16 cellular contexts compared by ENCODE assay signal in the genomic region with DNA sequence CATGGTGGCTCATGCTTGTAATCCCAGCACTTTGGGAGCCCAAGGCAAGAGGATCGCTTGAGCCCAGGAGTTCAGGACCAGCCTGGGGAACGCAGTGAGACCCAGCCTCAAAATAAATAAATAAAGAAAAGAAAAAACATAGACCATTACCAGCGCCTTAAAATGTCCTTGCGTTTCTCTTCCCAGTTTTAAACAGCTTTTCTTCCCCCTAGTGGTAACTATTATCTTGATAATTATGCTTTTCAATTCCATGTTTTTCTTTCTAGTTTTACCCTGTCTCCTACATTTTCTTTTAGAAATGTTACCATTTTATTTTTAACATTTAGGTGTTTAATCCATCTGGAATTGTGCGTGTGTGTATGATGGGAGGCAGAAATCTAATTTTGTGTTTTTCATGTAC. TPM values are rescaled to one million over a fixed set of nuclear protein-coding genes. Genes with fewer than 3 reads are reported as not detected.
DNase-seq lines count a peak whose midpoint lies in the region; ATAC-seq, FAIRE-seq and TF ChIP-seq lines count a peak whose summit lies in the region.
"Had no signal": no experiment of that assay in that cellular context is flagged by ENCODE, and none has a peak within 500 bp of the region (broad histone marks: within the 10 kb centered on the region; RNA-seq: fewer than 3 reads in every experiment).

No MANE protein-coding gene starts in this region.

- H3K4me1 Mint-ChIP-seq in GM23338, result no peaks in the 10 kb centered on the region

- no peak overlapping the region for H3K4me3 ChIP-seq in GM23338
- H3K4me3 ChIP-seq in adipocyte (ENCODE audit: low read length), result no peak overlapping the region
- no peak overlapping the region for H3K4me3 ChIP-seq in left lung
- H3K4me3 ChIP-seq in MG63, result no peak overlapping the region
- H3K4me3 ChIP-seq: upper lobe of left lung had no signal

- no peak overlapping the region for H3K27ac Mint-ChIP-seq in GM23338
- no peak overlapping the region for H3K27ac Mint-ChIP-seq in activated naive CD4-positive, alpha-beta T cell treated with anti-CD3 and anti-CD28 coated beads, Interleukin-2, amount 50 U/mL, for 72 hours

- H3K27me3 ChIP-seq in GM23338 (ENCODE audit: insufficient read depth), result no peaks in the 10 kb centered on the region
- peaks cover 11% of the 10 kb centered on the region for H3K27me3 ChIP-seq in adipocyte (replicated peaks; ENCODE audit: control insufficient read depth, insufficient read depth, low read length)
- no peaks in the 10 kb centered on the region for H3K27me3 ChIP-seq in left lung
- peaks cover 79% of the 10 kb centered on the region for H3K27me3 ChIP-seq in MG63
- H3K27me3 ChIP-seq: upper lobe of left lung had no signal

- intact Hi-C loops in left lung (cut with DNase I), result no loop called here

- H3K4me3 Mint-ChIP-seq in GM23338, result no peak overlapping the region

- FAIRE-seq in RCC 7860 (lab: Jason Lieb, UNC), result no peak
- FAIRE-seq: H54 had no signal

- H3K4me1 ChIP-seq in GM23338 (ENCODE audit: insufficient read depth) (no peaks in the 10 kb centered on the region), adipocyte (ENCODE audit: control insufficient read depth, insufficient read depth, low read length) (no peaks in the 10 kb centered on the region), left lung (no peaks in the 10 kb centered on the region)

- H3K36me3 ChIP-seq in GM23338 (ENCODE audit: insufficient read depth) (no peaks in the 10 kb centered on the region), adipocyte (ENCODE audit: control insufficient read depth, insufficient read depth, low read length, severe bottlenecking) (no peaks in the 10 kb centered on the region), left lung (no peaks in the 10 kb centered on the region), MG63 (no peaks in the 10 kb centered on the region)
- H3K36me3 ChIP-seq: upper lobe of left lung had no signal

- H3F3A ChIP-seq in GM23338 (replicated peaks; ENCODE audit: low read depth), result no peaks in the 10 kb centered on the region

- no peaks in the 10 kb centered on the region for H4K20me1 ChIP-seq in GM23338 (replicated peaks; ENCODE audit: insufficient read depth)

- H2AFZ ChIP-seq in GM23338, result no peak overlapping the region

- H3K9me2 ChIP-seq in GM23338 (ENCODE audit: insufficient read depth), result no peaks in the 10 kb centered on the region

- peaks cover 9% of the 10 kb centered on the region for H3K9me3 ChIP-seq in adipocyte (ENCODE audit: control insufficient read depth, low read length)
- peaks cover 0 to 7% of the 10 kb centered on the region in 2 donors for H3K9me3 ChIP-seq in left lung
- H3K9me3 ChIP-seq in MG63, result 0 out of 2 replicates have a peak, but pooled peaks cover 2% of the 10 kb centered on the region

- peaks cover 4% of the 10 kb centered on the region; the same call in 2 of the 3 replicates for H3K9me3 Mint-ChIP-seq in GM23338
- no peaks in the 10 kb centered on the region for H3K9me3 Mint-ChIP-seq in activated naive CD4-positive, alpha-beta T cell treated with anti-CD3 and anti-CD28 coated beads, Interleukin-2, amount 50 U/mL, for 72 hours

- ATAC-seq in GM23338 (no peak), left lung (no peak)
- no peak for ATAC-seq in activated naive CD4-positive, alpha-beta T cell treated with anti-CD3 and anti-CD28 coated beads, Interleukin-2, amount 50 U/mL, for 72 hours

- TF ChIP-seq CTCF in GM23338 (conservative IDR thresholded peaks at IDR 0.05; ENCODE audit: low read depth in 2 of 2) (peak in 1 of 2 experiments; percentile 51; a peak in 3 of 4 replicates), left lung (IDR thresholded peaks at IDR 0.05) (peak; percentile 30)

- no peaks in the 10 kb centered on the region for H3K79me2 ChIP-seq in GM23338 (replicated peaks; ENCODE audit: insufficient read depth)

- DNase-seq in AML-193 (lab: John Stamatoyannopoulos, UW) (peak; percentile 33 to 36), GM23338 (ENCODE audit: low spot score) (peak; percentile 36), adipocyte (ENCODE audit: low read depth) (peak; percentile 45), left lung (no peak), RCC 7860 (ENCODE audit: low spot score) (no peak), MG63 (no peak), RPMI8226 (no peak)
- DNase-seq in activated naive CD4-positive, alpha-beta T cell treated with anti-CD3 and anti-CD28 coated beads, Interleukin-2, amount 50 U/mL, for 72 hours (ENCODE audit: low spot score in 2 of 2), result no peak
- DNase-seq: activated CD4-positive, alpha-beta T cell treated with anti-CD3 and anti-CD28 coated beads, Interleukin-2, amount 50 U/mL, for 4 hours; amniotic stem cell; kidney glomerular epithelial cell; NCI-H1105 treated with DMSO at 0.1 percent for 48 hours; posterior cingulate gyrus; upper lobe of left lung had no signal

- H3K27ac ChIP-seq in GM23338 (ENCODE audit: low read depth) (no peak overlapping the region), left lung (no peak overlapping the region)
- H3K27ac ChIP-seq: epithelial cell of prostate, upper lobe of left lung had no signal

- H3K36me3 Mint-ChIP-seq in GM23338 (ENCODE audit: low read depth), result no peaks in the 10 kb centered on the region
- no peaks in the 10 kb centered on the region for H3K36me3 Mint-ChIP-seq in activated naive CD4-positive, alpha-beta T cell treated with anti-CD3 and anti-CD28 coated beads, Interleukin-2, amount 50 U/mL, for 72 hours

- no peak overlapping the region for H3K9ac ChIP-seq in adipocyte (ENCODE audit: low read length)

- H3K27me3 Mint-ChIP-seq in GM23338 (ENCODE audit: insufficient read depth, low read depth, poor library complexity), result peaks cover 2% of the 10 kb centered on the region

- no peak overlapping the region for H3K4me2 ChIP-seq in GM23338

TF ChIP-seq in GM23338, 12 proteins besides CTCF, POLR2A, EP300 and RAD21 (continues in another document):
- TF ChIP-seq ZNF114 (CRISPR knock-in tag; IDR thresholded peaks at IDR 0.05), result no peak
- TF ChIP-seq ZNF331 (CRISPR knock-in tag; IDR thresholded peaks at IDR 0.05; ENCODE audit: low read depth), result no peak
- no peak for TF ChIP-seq STAT1 (IDR thresholded peaks at IDR 0.05; ENCODE audit: unreplicated experiment)
- no peak for TF ChIP-seq NANOG (IDR thresholded peaks at IDR 0.05; ENCODE audit: borderline replicate concordance)
- TF ChIP-seq, protein P1, sequence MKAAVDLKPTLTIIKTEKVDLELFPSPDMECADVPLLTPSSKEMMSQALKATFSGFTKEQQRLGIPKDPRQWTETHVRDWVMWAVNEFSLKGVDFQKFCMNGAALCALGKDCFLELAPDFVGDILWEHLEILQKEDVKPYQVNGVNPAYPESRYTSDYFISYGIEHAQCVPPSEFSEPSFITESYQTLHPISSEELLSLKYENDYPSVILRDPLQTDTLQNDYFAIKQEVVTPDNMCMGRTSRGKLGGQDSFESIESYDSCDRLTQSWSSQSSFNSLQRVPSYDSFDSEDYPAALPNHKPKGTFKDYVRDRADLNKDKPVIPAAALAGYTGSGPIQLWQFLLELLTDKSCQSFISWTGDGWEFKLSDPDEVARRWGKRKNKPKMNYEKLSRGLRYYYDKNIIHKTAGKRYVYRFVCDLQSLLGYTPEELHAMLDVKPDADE (IDR thresholded peaks at IDR 0.05), result no peak
- TF ChIP-seq JUNB (IDR thresholded peaks at IDR 0.05; ENCODE audit: unreplicated experiment), result no peak
- no peak for TF ChIP-seq EZH2phosphoT487 (IDR thresholded peaks at IDR 0.05; ENCODE audit: unreplicated experiment)
- TF ChIP-seq, protein P2, sequence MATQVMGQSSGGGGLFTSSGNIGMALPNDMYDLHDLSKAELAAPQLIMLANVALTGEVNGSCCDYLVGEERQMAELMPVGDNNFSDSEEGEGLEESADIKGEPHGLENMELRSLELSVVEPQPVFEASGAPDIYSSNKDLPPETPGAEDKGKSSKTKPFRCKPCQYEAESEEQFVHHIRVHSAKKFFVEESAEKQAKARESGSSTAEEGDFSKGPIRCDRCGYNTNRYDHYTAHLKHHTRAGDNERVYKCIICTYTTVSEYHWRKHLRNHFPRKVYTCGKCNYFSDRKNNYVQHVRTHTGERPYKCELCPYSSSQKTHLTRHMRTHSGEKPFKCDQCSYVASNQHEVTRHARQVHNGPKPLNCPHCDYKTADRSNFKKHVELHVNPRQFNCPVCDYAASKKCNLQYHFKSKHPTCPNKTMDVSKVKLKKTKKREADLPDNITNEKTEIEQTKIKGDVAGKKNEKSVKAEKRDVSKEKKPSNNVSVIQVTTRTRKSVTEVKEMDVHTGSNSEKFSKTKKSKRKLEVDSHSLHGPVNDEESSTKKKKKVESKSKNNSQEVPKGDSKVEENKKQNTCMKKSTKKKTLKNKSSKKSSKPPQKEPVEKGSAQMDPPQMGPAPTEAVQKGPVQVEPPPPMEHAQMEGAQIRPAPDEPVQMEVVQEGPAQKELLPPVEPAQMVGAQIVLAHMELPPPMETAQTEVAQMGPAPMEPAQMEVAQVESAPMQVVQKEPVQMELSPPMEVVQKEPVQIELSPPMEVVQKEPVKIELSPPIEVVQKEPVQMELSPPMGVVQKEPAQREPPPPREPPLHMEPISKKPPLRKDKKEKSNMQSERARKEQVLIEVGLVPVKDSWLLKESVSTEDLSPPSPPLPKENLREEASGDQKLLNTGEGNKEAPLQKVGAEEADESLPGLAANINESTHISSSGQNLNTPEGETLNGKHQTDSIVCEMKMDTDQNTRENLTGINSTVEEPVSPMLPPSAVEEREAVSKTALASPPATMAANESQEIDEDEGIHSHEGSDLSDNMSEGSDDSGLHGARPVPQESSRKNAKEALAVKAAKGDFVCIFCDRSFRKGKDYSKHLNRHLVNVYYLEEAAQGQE (IDR thresholded peaks at IDR 0.05; ENCODE audit: unreplicated experiment), result no peak
- no peak for TF ChIP-seq CREB1 (CRISPR knock-in tag; IDR thresholded peaks at IDR 0.05; ENCODE audit: low read depth)

RNA-seq across cellular contexts. Expression of a gene that starts 24.4 kb away (rescaled TPM):
- total RNA-seq in GM23338 (2014; rRNA removed; shearing (Covaris generic)), result not detected in 2 replicates
- 0.02 TPM in 1 of 2 replicates, not detected in the other for polyA plus RNA-seq in GM23338 (2016; fragmentation: Nextera tagmentation; extraction: Ambion mirVana)
- total RNA-seq in left lung, result under 1 TPM; 0.03 TPM
- 1 to 10 TPM in 1 of 2 donors, not detected in 1; 1.1 TPM for total RNA-seq in activated naive CD4-positive, alpha-beta T cell treated with anti-CD3 and anti-CD28 coated beads, Interleukin-2, amount 50 U/mL, for 72 hours
- 1.2 TPM in 1 of 2 replicates, not detected in the other for total RNA-seq in MG63 (2014; rRNA removed; shearing (Covaris generic); ENCODE audit: low replicate concordance)

RNA-seq across cellular contexts. Expression of a gene that starts 36.6 kb away (rescaled TPM):
- total RNA-seq in GM23338 (2014; rRNA removed; shearing (Covaris generic)), result 273 and 281 TPM in 2 replicates
- polyA plus RNA-seq in GM23338 (2016; fragmentation: Nextera tagmentation; extraction: Ambion mirVana), result 224 and 273 TPM in 2 replicates
- total RNA-seq in left lung, result 10 to 100 TPM; 88.8 to 99.6 TPM
- 100 to 1,000 TPM; 121 to 138 TPM for total RNA-seq in activated naive CD4-positive, alpha-beta T cell treated with anti-CD3 and anti-CD28 coated beads, Interleukin-2, amount 50 U/mL, for 72 hours
- total RNA-seq in MG63 (2014; rRNA removed; shearing (Covaris generic); ENCODE audit: low replicate concordance), result 1,483 and 2,250 TPM in 2 replicates

Comparison
In these comparisons a context has a peak if more than half of its experiments do, and no peak if none do; other contexts are left out.
1. DNase-seq: peak in AML-193 (2 of 2), GM23338 (single experiment) and adipocyte (single experiment); none in left lung (0 of 2), activated naive CD4-positive, alpha-beta T cell treated with anti-CD3 and anti-CD28 coated beads, Interleukin-2, amount 50 U/mL, for 72 hours (0 of 2), RCC 7860 (single experiment), MG63 (single experiment) and RPMI8226 (single experiment).